In genomic region chr6:163169521-163169920, GRCh38 we compare ENCODE assay signal across 2 cellular contexts.
TF ChIP-seq lines count a peak whose summit lies in the region.

No MANE protein-coding gene starts in this region.

TF ChIP-seq in K562, 482 proteins besides CTCF, POLR2A, EP300 and RAD21 (continued from another document and continues in another):
- TF ChIP-seq MYNN (IDR thresholded peaks at IDR 0.05): no peak
- no peak for TF ChIP-seq MYNN (CRISPR knock-in tag; IDR thresholded peaks at IDR 0.05)
- TF ChIP-seq ZNF140 (CRISPR knock-in tag; IDR thresholded peaks at IDR 0.05): no peak
- TF ChIP-seq ZBTB5 (IDR thresholded peaks at IDR 0.05): no peak
- TF ChIP-seq, protein P1, sequence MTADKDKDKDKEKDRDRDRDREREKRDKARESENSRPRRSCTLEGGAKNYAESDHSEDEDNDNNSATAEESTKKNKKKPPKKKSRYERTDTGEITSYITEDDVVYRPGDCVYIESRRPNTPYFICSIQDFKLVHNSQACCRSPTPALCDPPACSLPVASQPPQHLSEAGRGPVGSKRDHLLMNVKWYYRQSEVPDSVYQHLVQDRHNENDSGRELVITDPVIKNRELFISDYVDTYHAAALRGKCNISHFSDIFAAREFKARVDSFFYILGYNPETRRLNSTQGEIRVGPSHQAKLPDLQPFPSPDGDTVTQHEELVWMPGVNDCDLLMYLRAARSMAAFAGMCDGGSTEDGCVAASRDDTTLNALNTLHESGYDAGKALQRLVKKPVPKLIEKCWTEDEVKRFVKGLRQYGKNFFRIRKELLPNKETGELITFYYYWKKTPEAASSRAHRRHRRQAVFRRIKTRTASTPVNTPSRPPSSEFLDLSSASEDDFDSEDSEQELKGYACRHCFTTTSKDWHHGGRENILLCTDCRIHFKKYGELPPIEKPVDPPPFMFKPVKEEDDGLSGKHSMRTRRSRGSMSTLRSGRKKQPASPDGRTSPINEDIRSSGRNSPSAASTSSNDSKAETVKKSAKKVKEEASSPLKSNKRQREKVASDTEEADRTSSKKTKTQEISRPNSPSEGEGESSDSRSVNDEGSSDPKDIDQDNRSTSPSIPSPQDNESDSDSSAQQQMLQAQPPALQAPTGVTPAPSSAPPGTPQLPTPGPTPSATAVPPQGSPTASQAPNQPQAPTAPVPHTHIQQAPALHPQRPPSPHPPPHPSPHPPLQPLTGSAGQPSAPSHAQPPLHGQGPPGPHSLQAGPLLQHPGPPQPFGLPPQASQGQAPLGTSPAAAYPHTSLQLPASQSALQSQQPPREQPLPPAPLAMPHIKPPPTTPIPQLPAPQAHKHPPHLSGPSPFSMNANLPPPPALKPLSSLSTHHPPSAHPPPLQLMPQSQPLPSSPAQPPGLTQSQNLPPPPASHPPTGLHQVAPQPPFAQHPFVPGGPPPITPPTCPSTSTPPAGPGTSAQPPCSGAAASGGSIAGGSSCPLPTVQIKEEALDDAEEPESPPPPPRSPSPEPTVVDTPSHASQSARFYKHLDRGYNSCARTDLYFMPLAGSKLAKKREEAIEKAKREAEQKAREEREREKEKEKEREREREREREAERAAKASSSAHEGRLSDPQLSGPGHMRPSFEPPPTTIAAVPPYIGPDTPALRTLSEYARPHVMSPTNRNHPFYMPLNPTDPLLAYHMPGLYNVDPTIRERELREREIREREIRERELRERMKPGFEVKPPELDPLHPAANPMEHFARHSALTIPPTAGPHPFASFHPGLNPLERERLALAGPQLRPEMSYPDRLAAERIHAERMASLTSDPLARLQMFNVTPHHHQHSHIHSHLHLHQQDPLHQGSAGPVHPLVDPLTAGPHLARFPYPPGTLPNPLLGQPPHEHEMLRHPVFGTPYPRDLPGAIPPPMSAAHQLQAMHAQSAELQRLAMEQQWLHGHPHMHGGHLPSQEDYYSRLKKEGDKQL (CRISPR knock-in tag; IDR thresholded peaks at IDR 0.05; ENCODE audit: borderline replicate concordance): no peak
- TF ChIP-seq ZNF551 (CRISPR knock-in tag; IDR thresholded peaks at IDR 0.05): no peak
- no peak for TF ChIP-seq NR2C2 (CRISPR knock-in tag; IDR thresholded peaks at IDR 0.05)
- TF ChIP-seq NR2C2 (tag; IDR thresholded peaks at IDR 0.05): no peak
- no peak for TF ChIP-seq SMARCE1 (IDR thresholded peaks at IDR 0.05)
- no peak for TF ChIP-seq HIVEP1 (CRISPR knock-in tag; IDR thresholded peaks at IDR 0.05)
- no peak for TF ChIP-seq ZBTB17 (CRISPR knock-in tag; IDR thresholded peaks at IDR 0.05)
- TF ChIP-seq ATF7 (IDR thresholded peaks at IDR 0.05): no peak
- TF ChIP-seq, protein P2, sequence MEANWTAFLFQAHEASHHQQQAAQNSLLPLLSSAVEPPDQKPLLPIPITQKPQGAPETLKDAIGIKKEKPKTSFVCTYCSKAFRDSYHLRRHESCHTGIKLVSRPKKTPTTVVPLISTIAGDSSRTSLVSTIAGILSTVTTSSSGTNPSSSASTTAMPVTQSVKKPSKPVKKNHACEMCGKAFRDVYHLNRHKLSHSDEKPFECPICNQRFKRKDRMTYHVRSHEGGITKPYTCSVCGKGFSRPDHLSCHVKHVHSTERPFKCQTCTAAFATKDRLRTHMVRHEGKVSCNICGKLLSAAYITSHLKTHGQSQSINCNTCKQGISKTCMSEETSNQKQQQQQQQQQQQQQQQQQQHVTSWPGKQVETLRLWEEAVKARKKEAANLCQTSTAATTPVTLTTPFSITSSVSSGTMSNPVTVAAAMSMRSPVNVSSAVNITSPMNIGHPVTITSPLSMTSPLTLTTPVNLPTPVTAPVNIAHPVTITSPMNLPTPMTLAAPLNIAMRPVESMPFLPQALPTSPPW (CRISPR knock-in tag; IDR thresholded peaks at IDR 0.05): no peak

TF ChIP-seq in H1, 55 proteins besides CTCF, POLR2A, EP300 and RAD21 (continued from another document):
- TF ChIP-seq SP4 (IDR thresholded peaks at IDR 0.05; ENCODE audit: low read length): no peak
- no peak for TF ChIP-seq JUN (IDR thresholded peaks at IDR 0.05; ENCODE audit: low read depth, low read length)
TF ChIP-seq in H1: peak in this region for 0.
